6 cellular contexts compared by ENCODE assay signal in genomic region chr17:2054262-2054739, GRCh38.
DNase-seq lines count a peak whose midpoint lies in the region; ATAC-seq lines count a peak whose summit lies in the region.

No MANE protein-coding gene starts in this region.

- DNase-seq in NCI-H510A treated with DMSO at 0.1 percent for 48 hours (lab: John Stamatoyannopoulos, UW) (peak; percentile 16), NCI-H510A (lab: John Stamatoyannopoulos, UW) (no peak), globus pallidus (ENCODE audit: low spot score) (no peak)
- DNase-seq in activated CD4-positive, alpha-beta T cell treated with anti-CD3 and anti-CD28 coated beads, Interleukin-2, amount 50 U/mL, for 48 hours = peak; percentile 56 to 65

- H3K9me3 ChIP-seq in iPS-18c (ENCODE audit: control insufficient read depth, insufficient read depth, low read length) = no peaks in the 10 kb centered on the region

- H3K4me3 ChIP-seq in iPS-18c (ENCODE audit: insufficient read depth, low read depth, low read length) = peak overlapping the region; percentile 50

- no peak for ATAC-seq in GM18858 (IDR thresholded peaks at IDR 0.05; ENCODE audit: unreplicated experiment)

Comparison
In these comparisons a context has a peak if more than half of its experiments do, and no peak if none do; other contexts are left out.
1. DNase-seq: peak in NCI-H510A treated with DMSO at 0.1 percent for 48 hours (single experiment) and activated CD4-positive, alpha-beta T cell treated with anti-CD3 and anti-CD28 coated beads, Interleukin-2, amount 50 U/mL, for 48 hours (2 of 2); none in NCI-H510A (single experiment) and globus pallidus (single experiment).